In genomic region chr1:6600410-6601048, GRCh38 we compare ENCODE assay signal across 9 cellular contexts. TPM values are rescaled to one million over a fixed set of nuclear protein-coding genes. Genes with fewer than 3 reads are reported as not detected.
DNase-seq lines count a peak whose midpoint lies in the region; ATAC-seq and TF ChIP-seq lines count a peak whose summit lies in the region.
"Had no signal": no experiment of that assay in that cellular context is flagged by ENCODE, and none has a peak within 500 bp of the region (broad histone marks: within the 10 kb centered on the region; RNA-seq: fewer than 3 reads in every experiment).

No MANE protein-coding gene starts in this region.

- 21 to 28% methylated on average over 7 to 10 of the region's 10 CpGs for WGBS in endodermal cell (ENCODE audit: insufficient coverage in 1 of 2, insufficient read length in 1 of 2), 2 experiments

- H3K4me1 ChIP-seq in PC-3 (ENCODE audit: insufficient read depth, low read length) (peaks cover 30% of the 10 kb centered on the region), endodermal cell (ENCODE audit: control insufficient read depth, insufficient read depth, low read length) (peaks cover 10% of the 10 kb centered on the region), neural progenitor cell (peaks cover 33% of the 10 kb centered on the region)

- H3K4me2 ChIP-seq in PC-3 (ENCODE audit: low read length) (peak overlapping the region; percentile 92), neural progenitor cell (peak overlapping the region; percentile 99)

- H3K4me3 Mint-ChIP-seq in endodermal cell (peak overlapping the region; percentile 75), neural progenitor cell (peak overlapping the region; percentile 96)

- H3K27ac Mint-ChIP-seq in endodermal cell (peak overlapping the region; percentile 82), neural progenitor cell (peak overlapping the region; percentile 85)

- peaks cover 19% of the 10 kb centered on the region for H3K36me3 Mint-ChIP-seq in endodermal cell (ENCODE audit: low read depth)
- H3K36me3 Mint-ChIP-seq in neural progenitor cell = peaks cover 6% of the 10 kb centered on the region

- H2AFZ ChIP-seq in PC-3 (ENCODE audit: low read length) (no peak overlapping the region), neural progenitor cell (replicated peaks) (no peak overlapping the region)

- ATAC-seq in GM21390 (IDR thresholded peaks at IDR 0.05; ENCODE audit: unreplicated experiment) = peak; percentile 2
- ATAC-seq in PC-3 = no peak
- ATAC-seq in GM19397 (IDR thresholded peaks at IDR 0.05; ENCODE audit: unreplicated experiment) = no peak
- ATAC-seq in GM19463 (IDR thresholded peaks at IDR 0.05; ENCODE audit: unreplicated experiment) = no peak

- H3K9me3 Mint-ChIP-seq in endodermal cell (no peaks in the 10 kb centered on the region), neural progenitor cell (no peaks in the 10 kb centered on the region)

- peaks cover 19% of the 10 kb centered on the region for H3K4me1 Mint-ChIP-seq in endodermal cell
- H3K4me1 Mint-ChIP-seq in neural progenitor cell = peaks cover 36% of the 10 kb centered on the region

- H3K36me3 ChIP-seq in PC-3 (ENCODE audit: low read depth, low read length) (peaks cover 31% of the 10 kb centered on the region), endodermal cell (ENCODE audit: control insufficient read depth, insufficient read depth, low read length) (peaks cover 28% of the 10 kb centered on the region), neural progenitor cell (no peaks in the 10 kb centered on the region)

- H3K9ac ChIP-seq in PC-3 (ENCODE audit: low read length) (peak overlapping the region; percentile 91), endodermal cell (ENCODE audit: extremely low read depth, low read length, poor library complexity, severe bottlenecking) (peak overlapping the region; percentile 76), neural progenitor cell (no peak overlapping the region)

- no peak for TF ChIP-seq CTCF in PC-3 (conservative IDR thresholded peaks at IDR 0.05; ENCODE audit: low read depth, low read length)
- no peak for TF ChIP-seq CTCF in endodermal cell (conservative IDR thresholded peaks at IDR 0.05)
- TF ChIP-seq CTCF in neural progenitor cell (IDR thresholded peaks at IDR 0.05) = no peak

- H4K20me1 ChIP-seq in PC-3 (ENCODE audit: low read length) = peaks cover 49% of the 10 kb centered on the region
- peaks cover 36% of the 10 kb centered on the region for H4K20me1 ChIP-seq in neural progenitor cell (ENCODE audit: low read depth)

- no peaks in the 10 kb centered on the region for H3K9me2 ChIP-seq in PC-3 (replicated peaks; ENCODE audit: low read length)

- POLR2A ChIA-PET in PC-3 (lab: Charles Lee; ENCODE audit: unreplicated experiment) = interaction anchor here (0.6 to 0.7 kb wide), 2 partner anchors 15 to 24 kb away, joined by 3 to 6 read pairs; partner anchors contain the start of gene THAP3

- intact Hi-C loops in PC-3 (cut with micrococcal nuclease) = loop anchor here (1.0 kb wide), 5 partner anchors 12 to 109 kb away; partner anchors contain the start of genes NOL9, PLEKHG5 and ZBTB48

- no peaks in the 10 kb centered on the region for H3K9me3 ChIP-seq in PC-3 (ENCODE audit: low read length)
- no peaks in the 10 kb centered on the region for H3K9me3 ChIP-seq in endodermal cell (ENCODE audit: control insufficient read depth, low read length)
- H3K9me3 ChIP-seq in neural progenitor cell (ENCODE audit: low read depth) = no peaks in the 10 kb centered on the region

- H3K27me3 ChIP-seq in PC-3 (ENCODE audit: low read length) = no peaks in the 10 kb centered on the region
- no peaks in the 10 kb centered on the region for H3K27me3 ChIP-seq in endodermal cell (ENCODE audit: control insufficient read depth, insufficient read depth, low read length, poor library complexity, severe bottlenecking)
- peaks cover 23% of the 10 kb centered on the region for H3K27me3 ChIP-seq in neural progenitor cell

- H3K4me3 ChIP-seq in PC-3 (ENCODE audit: low read length) (peak overlapping the region; percentile 86), endodermal cell (ENCODE audit: low read length) (peak overlapping the region; percentile 95), neural progenitor cell (peak overlapping the region; percentile 65)

- BruUV-seq in PC-3 (replicated peaks; lab: Mats Ljungman, UMichigan) = TSS peak; percentile 58

- DNase-seq in PC-3 = no peak
- DNase-seq in endodermal cell = no peak
- peak; percentile 66 for DNase-seq in neural progenitor cell (ENCODE audit: low spot score)
- DNase-seq in NCI-H1436 (lab: John Stamatoyannopoulos, UW) = no peak
- no peak for DNase-seq in stimulated activated CD8-positive, alpha-beta memory T cell treated with anti-CD3 and anti-CD28 coated beads, Interleukin-4, amount 100 ng/mL, for 48 hours

- CTCF ChIA-PET in PC-3 (lab: Charles Lee) = interaction anchor here (0.5 to 0.8 kb wide), 2 partner anchors 18 to 20 kb away, joined by 3 to 4 read pairs; partner anchors contain the start of gene ZBTB48

- no peaks in the 10 kb centered on the region for H3F3A ChIP-seq in PC-3 (ENCODE audit: low read length, unreplicated experiment)
- peaks cover 45% of the 10 kb centered on the region for H3F3A ChIP-seq in neural progenitor cell (ENCODE audit: low read depth)

- H3K79me2 ChIP-seq in PC-3 (ENCODE audit: low read length) = peaks cover 71% of the 10 kb centered on the region
- H3K79me2 ChIP-seq in neural progenitor cell (ENCODE audit: low read depth) = peaks cover 43% of the 10 kb centered on the region

- H3K27me3 Mint-ChIP-seq in endodermal cell (ENCODE audit: insufficient read depth) (no peaks in the 10 kb centered on the region), neural progenitor cell (ENCODE audit: insufficient read depth, low read depth) (peaks cover 7% of the 10 kb centered on the region)

- H3K27ac ChIP-seq in PC-3 (ENCODE audit: low read length) (peak overlapping the region; percentile 93), endodermal cell (ENCODE audit: low read depth, low read length) (no peak overlapping the region), neural progenitor cell (no peak overlapping the region)

RNA-seq across cellular contexts. Expression of gene KLHL21, which starts 2.1 kb away (rescaled TPM):
- total RNA-seq in PC-3 (2014; rRNA removed) (82.5 and 105 TPM in 2 replicates), endodermal cell (10 to 100 TPM; 10.9 to 13.2 TPM), neural progenitor cell (ENCODE audit: low replicate concordance) (4.8 and 7.2 TPM in 2 replicates)
- 8.8 TPM for polyA plus RNA-seq in endodermal cell (2013, experiment 1 of 2)
- 7.9 TPM for polyA plus RNA-seq in endodermal cell (2013, experiment 2 of 2)

RNA-seq across cellular contexts. Expression of gene PHF13, which starts 13.0 kb away (rescaled TPM):
- total RNA-seq in PC-3 (2014; rRNA removed) = 13.2 and 14.9 TPM in 2 replicates
- total RNA-seq in endodermal cell = 10 to 100 TPM; 36.9 to 47.8 TPM
- 27.3 TPM for polyA plus RNA-seq in endodermal cell (2013, experiment 1 of 2)
- 25.9 TPM for polyA plus RNA-seq in endodermal cell (2013, experiment 2 of 2)
- total RNA-seq in neural progenitor cell (ENCODE audit: low replicate concordance) = 32.0 and 35.6 TPM in 2 replicates

RNA-seq across cellular contexts. Expression of gene ZBTB48, which starts 20.7 kb away (rescaled TPM):
- total RNA-seq in PC-3 (2014; rRNA removed) (42.7 and 47.2 TPM in 2 replicates), endodermal cell (10 to 100 TPM; 28.2 to 31.0 TPM), neural progenitor cell (ENCODE audit: low replicate concordance) (18.3 and 28.3 TPM in 2 replicates)
- 22.8 TPM for polyA plus RNA-seq in endodermal cell (2013, experiment 1 of 2)
- polyA plus RNA-seq in endodermal cell (2013, experiment 2 of 2) = 22.7 TPM

RNA-seq across cellular contexts. Expression of gene THAP3, which starts 24.1 kb away (rescaled TPM):
- total RNA-seq in PC-3 (2014; rRNA removed) (42.4 and 54.6 TPM in 2 replicates), endodermal cell (10 to 100 TPM; 13.0 to 22.4 TPM), neural progenitor cell (ENCODE audit: low replicate concordance) (25.0 and 37.2 TPM in 2 replicates)
- 26.7 TPM for polyA plus RNA-seq in endodermal cell (2013, experiment 1 of 2)
- polyA plus RNA-seq in endodermal cell (2013, experiment 2 of 2) = 23.5 TPM

RNA-seq across cellular contexts. Expression of gene TAS1R1, which starts 45.4 kb away (rescaled TPM):
- not detected in 2 replicates for total RNA-seq in PC-3 (2014; rRNA removed)
- under 1 TPM; 0.31 to 0.51 TPM for total RNA-seq in endodermal cell
- polyA plus RNA-seq in endodermal cell (2013, experiment 1 of 2) = not detected
- not detected for polyA plus RNA-seq in endodermal cell (2013, experiment 2 of 2)
- total RNA-seq in neural progenitor cell (ENCODE audit: low replicate concordance) = not detected in 2 replicates
- total RNA-seq: T-helper 2 cell treated with Interferon-gamma antibody and Interleukin-4, amounts not matched to agents 100 ng/mL and 5 ng/mL, for 36 hours had no signal
